1 cellular context compared by ENCODE assay signal in genomic region chr1:151281225-151281968, GRCh38.
TF ChIP-seq lines count a peak whose summit lies in the region.

No MANE protein-coding gene starts in this region.

TF ChIP-seq in SK-N-SH, 30 proteins besides CTCF, POLR2A, EP300 and RAD21 (continued from another document):
- peak; percentile 91 for TF ChIP-seq MAX (IDR thresholded peaks at IDR 0.05; ENCODE audit: low read depth)
- TF ChIP-seq USF2 (IDR thresholded peaks at IDR 0.05; ENCODE audit: borderline replicate concordance, low read depth, low read length): no peak
- no peak for TF ChIP-seq IRF3 (IDR thresholded peaks at IDR 0.05; ENCODE audit: low read depth, low read length)
- TF ChIP-seq JUND (IDR thresholded peaks at IDR 0.05): 0 out of 2 replicates have a peak, but pooled peaks have one; percentile 7
- TF ChIP-seq NFIC (IDR thresholded peaks at IDR 0.05; ENCODE audit: borderline replicate concordance): no peak
- peak; percentile 5; the same call in 1 of the 2 replicates for TF ChIP-seq SMC3 (IDR thresholded peaks at IDR 0.05; ENCODE audit: low read depth, low read length)
- no peak for TF ChIP-seq GATA2 (CRISPR knock-in tag; IDR thresholded peaks at IDR 0.05)
- TF ChIP-seq GABPA (IDR thresholded peaks at IDR 0.05; ENCODE audit: low read depth): peak; percentile 71
- TF ChIP-seq TAF1 (IDR thresholded peaks at IDR 0.05; ENCODE audit: borderline replicate concordance, low read depth, low read length): 0 out of 2 replicates have a peak, but pooled peaks have one; percentile 51
- peak; percentile 55; the same call in 1 of the 2 replicates for TF ChIP-seq YY1 (IDR thresholded peaks at IDR 0.05; ENCODE audit: low read depth)
- TF ChIP-seq FOXM1 (IDR thresholded peaks at IDR 0.05; ENCODE audit: low read depth): no peak
- no peak for TF ChIP-seq FOSL2 (IDR thresholded peaks at IDR 0.05; ENCODE audit: borderline replicate concordance, low read depth)
- TF ChIP-seq FOXJ3 (CRISPR knock-in tag; IDR thresholded peaks at IDR 0.05): no peak
- TF ChIP-seq SIN3A (IDR thresholded peaks at IDR 0.05; ENCODE audit: borderline replicate concordance, low read depth, low read length): 0 out of 2 replicates have a peak, but pooled peaks have one; percentile 48
- 0 out of 2 replicates have a peak, but pooled peaks have one; percentile 27 for TF ChIP-seq USF1 (IDR thresholded peaks at IDR 0.05; ENCODE audit: borderline replicate concordance, low read depth)
